ENCODE assay signal across 1 cellular context in the genomic region with DNA sequence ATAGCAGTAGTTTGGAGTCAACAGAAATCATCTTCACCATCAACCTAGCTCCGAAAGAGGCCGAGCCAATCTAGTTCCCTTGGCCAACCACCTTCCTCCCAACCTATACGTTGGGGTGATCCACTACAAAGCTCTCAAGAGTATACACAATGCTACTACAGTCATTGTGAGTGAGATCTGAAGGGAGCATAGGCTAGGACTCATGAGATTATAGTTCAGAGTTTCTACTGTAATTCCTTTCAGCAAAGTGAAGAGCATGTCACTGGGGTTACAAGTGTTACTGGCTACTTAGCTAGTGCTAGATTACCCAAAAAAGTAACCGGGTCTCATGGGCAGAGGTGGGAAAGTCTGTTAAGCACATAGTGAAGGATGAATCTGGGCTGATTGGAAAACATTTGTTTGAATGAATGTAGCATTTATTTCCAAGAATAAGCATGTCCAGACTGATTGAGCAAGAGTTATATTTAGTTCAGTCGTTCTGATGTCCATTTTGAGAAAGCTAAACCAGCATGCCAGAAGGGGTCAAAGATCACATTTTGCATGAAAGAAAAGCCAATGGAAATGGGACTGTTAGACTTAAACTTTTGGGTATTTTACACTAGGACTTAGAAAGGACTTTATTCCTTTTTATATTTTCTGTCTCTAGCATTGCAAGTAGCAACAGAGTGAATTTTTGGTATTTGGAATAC.
TF ChIP-seq lines count a peak whose summit lies in the region.

No MANE protein-coding gene starts in this region.

TF ChIP-seq in SK-N-SH, 30 proteins besides CTCF, POLR2A, EP300 and RAD21 (continued from another document):
- TF ChIP-seq, protein P1, sequence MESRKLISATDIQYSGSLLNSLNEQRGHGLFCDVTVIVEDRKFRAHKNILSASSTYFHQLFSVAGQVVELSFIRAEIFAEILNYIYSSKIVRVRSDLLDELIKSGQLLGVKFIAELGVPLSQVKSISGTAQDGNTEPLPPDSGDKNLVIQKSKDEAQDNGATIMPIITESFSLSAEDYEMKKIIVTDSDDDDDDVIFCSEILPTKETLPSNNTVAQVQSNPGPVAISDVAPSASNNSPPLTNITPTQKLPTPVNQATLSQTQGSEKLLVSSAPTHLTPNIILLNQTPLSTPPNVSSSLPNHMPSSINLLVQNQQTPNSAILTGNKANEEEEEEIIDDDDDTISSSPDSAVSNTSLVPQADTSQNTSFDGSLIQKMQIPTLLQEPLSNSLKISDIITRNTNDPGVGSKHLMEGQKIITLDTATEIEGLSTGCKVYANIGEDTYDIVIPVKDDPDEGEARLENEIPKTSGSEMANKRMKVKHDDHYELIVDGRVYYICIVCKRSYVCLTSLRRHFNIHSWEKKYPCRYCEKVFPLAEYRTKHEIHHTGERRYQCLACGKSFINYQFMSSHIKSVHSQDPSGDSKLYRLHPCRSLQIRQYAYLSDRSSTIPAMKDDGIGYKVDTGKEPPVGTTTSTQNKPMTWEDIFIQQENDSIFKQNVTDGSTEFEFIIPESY (IDR thresholded peaks at IDR 0.05; ENCODE audit: borderline replicate concordance, low read depth), result no peak
